9 cellular contexts compared by ENCODE assay signal in the genomic region with DNA sequence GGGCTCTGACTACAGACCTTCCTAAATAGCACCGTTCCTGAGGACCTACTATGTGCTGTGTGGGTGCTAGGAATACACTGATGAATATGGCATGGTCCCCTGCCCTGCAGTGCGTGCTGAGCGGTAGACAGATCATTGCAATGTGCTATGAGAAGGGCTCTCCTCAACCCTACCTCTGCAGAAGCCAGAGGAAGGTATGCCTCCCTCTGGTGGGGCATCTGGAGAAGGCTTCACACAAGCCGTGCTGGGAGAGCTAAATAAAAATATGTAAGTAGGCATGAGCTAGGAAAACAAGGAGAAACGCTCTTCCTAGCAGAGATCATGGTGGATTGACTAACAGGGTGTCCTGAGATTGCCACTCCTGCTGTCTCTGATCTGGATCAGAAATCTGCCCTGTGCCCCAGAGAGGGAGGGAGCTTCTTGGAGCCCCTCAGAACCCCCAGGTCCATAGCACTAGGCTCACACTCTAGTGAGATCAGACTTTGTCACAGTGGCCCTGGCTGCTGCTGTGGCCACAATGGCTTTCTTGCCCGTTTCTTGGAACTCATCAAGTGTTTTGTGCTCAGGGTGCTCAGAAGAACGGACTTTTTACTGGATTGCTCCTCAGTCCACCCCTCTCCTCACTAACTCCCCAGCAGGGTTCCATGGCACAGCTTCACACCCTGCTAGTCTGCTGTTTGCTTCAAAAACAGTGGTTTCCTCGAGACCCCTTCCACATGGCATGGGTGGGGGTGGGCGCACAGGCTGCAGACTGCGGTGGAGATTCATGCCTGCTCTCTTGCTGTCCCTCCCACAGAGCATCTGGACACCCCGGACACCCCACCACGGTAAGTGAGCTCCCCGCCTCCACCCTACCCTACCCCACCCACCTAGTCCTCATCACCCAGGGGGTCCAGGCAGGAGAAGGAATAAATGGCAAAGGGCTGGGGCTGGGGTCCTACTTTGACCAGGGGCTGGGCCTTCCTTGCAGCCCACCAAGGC. TPM values are rescaled to one million over a fixed set of nuclear protein-coding genes. Genes with fewer than 3 reads are reported as not detected.
DNase-seq lines count a peak whose midpoint lies in the region; ATAC-seq and TF ChIP-seq lines count a peak whose summit lies in the region.
"Had no signal": no experiment of that assay in that cellular context is flagged by ENCODE, and none has a peak within 500 bp of the region (broad histone marks: within the 10 kb centered on the region; RNA-seq: fewer than 3 reads in every experiment).

No MANE protein-coding gene starts in this region.

- H3K4me3 ChIP-seq in Caco-2 (ENCODE audit: low read depth, low read length): no peak overlapping the region
- H3K4me3 ChIP-seq: SJSA1 had no signal

- H3K9me3 ChIP-seq in Caco-2: no peaks in the 10 kb centered on the region
- H3K9me3 ChIP-seq: SJSA1 had no signal

- H3K4me1 ChIP-seq in Caco-2: 0 out of 2 replicates have a peak, but pooled peaks cover 7% of the 10 kb centered on the region

- H3K4me3 Mint-ChIP-seq in Caco-2 (ENCODE audit: unreplicated experiment): no peak overlapping the region
- no peak overlapping the region for H3K4me3 Mint-ChIP-seq in MCF 10A (ENCODE audit: unreplicated experiment)
- H3K4me3 Mint-ChIP-seq in glutamatergic neuron (ENCODE audit: unreplicated experiment): no peak overlapping the region

- no peaks in the 10 kb centered on the region; the same call in 1 of the 2 replicates for H3K36me3 ChIP-seq in Caco-2 (ENCODE audit: control insufficient read depth, insufficient read depth, low read length)

- DNase-seq in Caco-2: peak; percentile 38 to 46
- peak; percentile 27 for DNase-seq in NCI-H226
- DNase-seq in MCF 10A (ENCODE audit: unreplicated experiment): peak; percentile 71
- peak; percentile 61 for DNase-seq in left lobe of liver (ENCODE audit: low spot score)
- DNase-seq in GM19238 (ENCODE audit: insufficient read length, low spot score): no peak
- DNase-seq in glutamatergic neuron: no peak

- peak; percentile 65 for ATAC-seq in GM19467 (IDR thresholded peaks at IDR 0.05; ENCODE audit: unreplicated experiment)
- peak; percentile 84 for ATAC-seq in left lobe of liver
- ATAC-seq in HG02840 (IDR thresholded peaks at IDR 0.05; ENCODE audit: low FRiP score, unreplicated experiment): no peak

- H3K4me1 Mint-ChIP-seq in Caco-2 (ENCODE audit: low read depth, unreplicated experiment) (peaks cover 16% of the 10 kb centered on the region), MCF 10A (ENCODE audit: insufficient read depth, unreplicated experiment) (no peaks in the 10 kb centered on the region), glutamatergic neuron (ENCODE audit: low read depth, unreplicated experiment) (no peaks in the 10 kb centered on the region)

- intact Hi-C loops in Caco-2 (cut with micrococcal nuclease; ENCODE audit: unreplicated experiment) (loop anchor here (1.0 kb wide), 2 partner anchors 116 to 148 kb away; no protein-coding TSS in a partner anchor), MCF 10A (cut with micrococcal nuclease) (loop anchor here (1.0 to 2.0 kb wide), 5 partner anchors 41 to 148 kb away; no protein-coding TSS in a partner anchor)

- POLR2A ChIA-PET in Caco-2 (lab: Charles Lee) (no interaction called here), MCF 10A (lab: Yijun Ruan, JAX) (interaction anchor here (0.6 to 0.7 kb wide), 2 partner anchors 329 to 1120 kb away, joined by 3 read pairs; no protein-coding TSS in a partner anchor)

- BruUV-seq in Caco-2 (replicated peaks; lab: Mats Ljungman, UMichigan) (no TSS peak), MCF 10A (replicated peaks; lab: Mats Ljungman, UMichigan) (no TSS peak)

- no peaks in the 10 kb centered on the region for H3K36me3 Mint-ChIP-seq in Caco-2 (ENCODE audit: insufficient read depth, unreplicated experiment)
- H3K36me3 Mint-ChIP-seq in MCF 10A (ENCODE audit: insufficient read depth, unreplicated experiment): peaks cover 6% of the 10 kb centered on the region
- H3K36me3 Mint-ChIP-seq in glutamatergic neuron (ENCODE audit: unreplicated experiment): peaks cover 9% of the 10 kb centered on the region

- H3K9me3 Mint-ChIP-seq in Caco-2 (ENCODE audit: unreplicated experiment) (no peaks in the 10 kb centered on the region), MCF 10A (ENCODE audit: unreplicated experiment) (no peaks in the 10 kb centered on the region), glutamatergic neuron (ENCODE audit: unreplicated experiment) (peaks cover 2% of the 10 kb centered on the region)

- CTCF ChIA-PET in Caco-2 (lab: Charles Lee): interaction anchor here (0.6 to 1.0 kb wide), 2 partner anchors 40 to 117 kb away, joined by 4 to 6 read pairs; no protein-coding TSS in a partner anchor
- CTCF ChIA-PET in MCF 10A (lab: Yijun Ruan, JAX): interaction anchor here (0.5 to 1.8 kb wide), 23 partner anchors 9 to 289 kb away, joined by 3 to 13 read pairs (median 4); partner anchors contain the start of gene SLC14A1

- TF ChIP-seq CTCF in Caco-2 (IDR thresholded peaks at IDR 0.05; ENCODE audit: insufficient read depth in 1 of 2, low read depth in 1 of 2, low read length in 1 of 2, severe bottlenecking in 1 of 2, unreplicated experiment in 1 of 2) (peak in 1 of 2 experiments; percentile 41), MCF 10A (IDR thresholded peaks at IDR 0.05; ENCODE audit: unreplicated experiment) (peak; percentile 48), glutamatergic neuron (IDR thresholded peaks at IDR 0.05; ENCODE audit: partially characterized antibody, unreplicated experiment) (no peak)

- H3K27me3 ChIP-seq in Caco-2 (replicated peaks; ENCODE audit: control insufficient read depth, insufficient read depth, low read length): no peaks in the 10 kb centered on the region
- H3K27me3 ChIP-seq: SJSA1 had no signal

- no peaks in the 10 kb centered on the region for H3K27me3 Mint-ChIP-seq in Caco-2 (ENCODE audit: insufficient read depth, unreplicated experiment)
- H3K27me3 Mint-ChIP-seq in MCF 10A (ENCODE audit: insufficient read depth, unreplicated experiment): peaks cover 13% of the 10 kb centered on the region
- peaks cover 11% of the 10 kb centered on the region for H3K27me3 Mint-ChIP-seq in glutamatergic neuron (ENCODE audit: unreplicated experiment)

- H3K27ac Mint-ChIP-seq in Caco-2 (ENCODE audit: unreplicated experiment) (no peak overlapping the region), MCF 10A (ENCODE audit: low read depth, unreplicated experiment) (no peak overlapping the region), glutamatergic neuron (ENCODE audit: unreplicated experiment) (no peak overlapping the region)

RNA-seq across cellular contexts. Expression of gene SIGLEC15, which starts 14.2 kb away (rescaled TPM):
- not detected in 2 replicates for total RNA-seq in Caco-2 (2022)
- total RNA-seq in MCF 10A (2022): not detected in 2 replicates
- 0.20 TPM for total RNA-seq in left lobe of liver
- total RNA-seq in glutamatergic neuron (ENCODE audit: unreplicated experiment): not detected

Comparison
In these comparisons a context has a peak if more than half of its experiments do, and no peak if none do; other contexts are left out.
1. DNase-seq: peak in Caco-2 (2 of 2), NCI-H226 (single experiment), MCF 10A (single experiment) and left lobe of liver (single experiment); none in GM19238 (single experiment) and glutamatergic neuron (single experiment).